Comparison of ENCODE assay signal across 24 cellular contexts in genomic region chr2:119263656-119264055, GRCh38. TPM values are rescaled to one million over a fixed set of nuclear protein-coding genes. Genes with fewer than 3 reads are reported as not detected.
DNase-seq lines count a peak whose midpoint lies in the region; ATAC-seq and TF ChIP-seq lines count a peak whose summit lies in the region.
"Had no signal": no experiment of that assay in that cellular context is flagged by ENCODE, and none has a peak within 500 bp of the region (broad histone marks: within the 10 kb centered on the region; RNA-seq: fewer than 3 reads in every experiment).

No MANE protein-coding gene starts in this region.

- DNase-seq in GDM1 (lab: John Stamatoyannopoulos, UW) = peak; percentile 67
- DNase-seq in MV-4-11 (lab: John Stamatoyannopoulos, UW) = peak; percentile 88
- DNase-seq in cerebellar cortex (ENCODE audit: low spot score) = peak; percentile 79
- peak; percentile 41 for DNase-seq in mesenteric fat pad (ENCODE audit: low spot score)
- DNase-seq in activated effector memory CD4-positive, alpha-beta T cell treated with anti-CD3 and anti-CD28 coated beads, Interleukin-2, amount 50 U/mL, for 16 hours = no peak
- DNase-seq in suprapubic skin (ENCODE audit: low spot score in 2 of 2) = no peak
- DNase-seq in foreskin melanocyte = no peak
- DNase-seq: activated CD4-positive, alpha-beta T cell treated with anti-CD3 and anti-CD28 coated beads, Interleukin-2, amount 50 U/mL, for 4 hours; activated naive CD4-positive, alpha-beta T cell; activated T-cell treated with anti-CD3 and anti-CD28 coated beads for 4 hours; CD4-positive, alpha-beta memory T cell; DMS53; naive thymus-derived CD4-positive, alpha-beta T cell; NCI-H1105; NCI-H510A treated with DMSO at 0.1 percent for 48 hours; pancreas; stimulated activated CD4-positive, alpha-beta T cell treated with anti-CD3 and anti-CD28 coated beads, Interleukin-1b, Interleukin-23, amount 100 ng/mL, for 48 hours; stimulated activated naive CD4-positive, alpha-beta T cell; transverse colon had no signal

- peaks cover 4% of the 10 kb centered on the region for H3K36me3 ChIP-seq in suprapubic skin
- H3K36me3 ChIP-seq: breast epithelium, pancreas, transverse colon had no signal

- TF ChIP-seq EP300 in suprapubic skin (IDR thresholded peaks at IDR 0.05) = no peak

- no peak for TF ChIP-seq POLR2A in suprapubic skin (IDR thresholded peaks at IDR 0.05)

- TF ChIP-seq CTCF in suprapubic skin (IDR thresholded peaks at IDR 0.05) = no peak

- no peaks in the 10 kb centered on the region for H3K9me3 ChIP-seq in suprapubic skin
- H3K9me3 ChIP-seq: breast epithelium, pancreas, transverse colon had no signal

- H3K27me3 ChIP-seq in suprapubic skin = no peaks in the 10 kb centered on the region
- H3K27me3 ChIP-seq: breast epithelium, dorsolateral prefrontal cortex, pancreas, transverse colon had no signal

- H3K4me1 ChIP-seq in suprapubic skin = no peaks in the 10 kb centered on the region
- H3K4me1 ChIP-seq: breast epithelium, pancreas, transverse colon had no signal

- WGBS in suprapubic skin = 62% methylated on average over 3 of the region's 5 CpGs

- H3K4me3 ChIP-seq in suprapubic skin = no peak overlapping the region
- H3K4me3 ChIP-seq: breast epithelium, dorsolateral prefrontal cortex, GM12878, GM23338, pancreas, transverse colon had no signal

- no peak for ATAC-seq in HG02678 (IDR thresholded peaks at IDR 0.05; ENCODE audit: unreplicated experiment)
- ATAC-seq: GM12878, GM23338 had no signal

- H3K27ac ChIP-seq in suprapubic skin = no peak overlapping the region
- H3K27ac ChIP-seq: breast epithelium, pancreas, transverse colon had no signal

RNA-seq across cellular contexts. Expression of gene STEAP3, which starts 40.0 kb away (rescaled TPM):
- total RNA-seq in mesenteric fat pad (15.2 TPM), suprapubic skin (10 to 100 TPM; 18.3 to 21.7 (median 20.6) TPM)

Comparison
In these comparisons a context has a peak if more than half of its experiments do, and no peak if none do; other contexts are left out.
1. DNase-seq: peak in GDM1 (single experiment), MV-4-11 (single experiment), cerebellar cortex (single experiment) and mesenteric fat pad (single experiment); none in activated effector memory CD4-positive, alpha-beta T cell treated with anti-CD3 and anti-CD28 coated beads, Interleukin-2, amount 50 U/mL, for 16 hours (single experiment), suprapubic skin (0 of 2) and foreskin melanocyte (single experiment).